ENCODE assay signal across 1 cellular context in the genomic region with DNA sequence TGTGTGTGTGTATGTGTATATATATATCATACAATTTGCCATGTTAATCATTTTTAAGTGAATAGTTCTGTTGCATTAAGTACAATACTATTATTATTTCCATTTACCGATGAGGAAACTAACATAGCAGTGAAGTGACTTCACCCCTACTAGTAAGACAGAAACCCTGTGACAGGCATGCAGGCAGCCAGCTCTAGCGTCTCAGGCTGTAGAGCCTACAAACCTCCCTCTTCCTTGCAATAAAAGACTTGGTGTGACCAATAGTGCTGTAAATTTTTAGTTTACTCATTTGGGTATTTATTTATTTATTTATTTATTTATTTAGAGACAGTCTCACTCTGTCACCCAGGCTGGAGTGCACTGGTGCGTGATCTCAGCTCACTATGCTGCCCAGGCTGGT.
TF ChIP-seq lines count a peak whose summit lies in the region.

No MANE protein-coding gene starts in this region.

TF ChIP-seq in IMR-90, 13 proteins besides CTCF, POLR2A, EP300 and RAD21:
- TF ChIP-seq MAFK (IDR thresholded peaks at IDR 0.05; ENCODE audit: low read depth, low read length), result no peak
- TF ChIP-seq, protein P1, sequence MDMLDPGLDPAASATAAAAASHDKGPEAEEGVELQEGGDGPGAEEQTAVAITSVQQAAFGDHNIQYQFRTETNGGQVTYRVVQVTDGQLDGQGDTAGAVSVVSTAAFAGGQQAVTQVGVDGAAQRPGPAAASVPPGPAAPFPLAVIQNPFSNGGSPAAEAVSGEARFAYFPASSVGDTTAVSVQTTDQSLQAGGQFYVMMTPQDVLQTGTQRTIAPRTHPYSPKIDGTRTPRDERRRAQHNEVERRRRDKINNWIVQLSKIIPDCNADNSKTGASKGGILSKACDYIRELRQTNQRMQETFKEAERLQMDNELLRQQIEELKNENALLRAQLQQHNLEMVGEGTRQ (IDR thresholded peaks at IDR 0.05; ENCODE audit: low read depth, low read length), result no peak
- no peak for TF ChIP-seq RFX5 (IDR thresholded peaks at IDR 0.05; ENCODE audit: low read depth, low read length)
- no peak for TF ChIP-seq BHLHE40 (IDR thresholded peaks at IDR 0.05; ENCODE audit: low read depth, low read length)
- TF ChIP-seq CHD1 (IDR thresholded peaks at IDR 0.05; ENCODE audit: low read depth, low read length), result no peak
- TF ChIP-seq SMC3 (IDR thresholded peaks at IDR 0.05; ENCODE audit: low read depth, low read length), result no peak
- TF ChIP-seq MAZ (IDR thresholded peaks at IDR 0.05; ENCODE audit: borderline replicate concordance, low read depth, low read length), result no peak
- no peak for TF ChIP-seq NFE2L2 (IDR thresholded peaks at IDR 0.05; ENCODE audit: low read depth, low read length)
- no peak for TF ChIP-seq MXI1 (IDR thresholded peaks at IDR 0.05; ENCODE audit: borderline replicate concordance, low read depth, low read length)
- no peak for TF ChIP-seq CEBPB (IDR thresholded peaks at IDR 0.05; ENCODE audit: low read depth, low read length)
- no peak for TF ChIP-seq FOS (IDR thresholded peaks at IDR 0.05; ENCODE audit: low read depth, low read length)
- no peak for TF ChIP-seq RCOR1 (IDR thresholded peaks at IDR 0.05; ENCODE audit: insufficient replicate concordance, low read length)
- TF ChIP-seq, protein P2, sequence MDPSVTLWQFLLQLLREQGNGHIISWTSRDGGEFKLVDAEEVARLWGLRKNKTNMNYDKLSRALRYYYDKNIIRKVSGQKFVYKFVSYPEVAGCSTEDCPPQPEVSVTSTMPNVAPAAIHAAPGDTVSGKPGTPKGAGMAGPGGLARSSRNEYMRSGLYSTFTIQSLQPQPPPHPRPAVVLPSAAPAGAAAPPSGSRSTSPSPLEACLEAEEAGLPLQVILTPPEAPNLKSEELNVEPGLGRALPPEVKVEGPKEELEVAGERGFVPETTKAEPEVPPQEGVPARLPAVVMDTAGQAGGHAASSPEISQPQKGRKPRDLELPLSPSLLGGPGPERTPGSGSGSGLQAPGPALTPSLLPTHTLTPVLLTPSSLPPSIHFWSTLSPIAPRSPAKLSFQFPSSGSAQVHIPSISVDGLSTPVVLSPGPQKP (IDR thresholded peaks at IDR 0.05; ENCODE audit: borderline replicate concordance, low read depth, low read length), result no peak
